23 cellular contexts compared by ENCODE assay signal in the genomic region with DNA sequence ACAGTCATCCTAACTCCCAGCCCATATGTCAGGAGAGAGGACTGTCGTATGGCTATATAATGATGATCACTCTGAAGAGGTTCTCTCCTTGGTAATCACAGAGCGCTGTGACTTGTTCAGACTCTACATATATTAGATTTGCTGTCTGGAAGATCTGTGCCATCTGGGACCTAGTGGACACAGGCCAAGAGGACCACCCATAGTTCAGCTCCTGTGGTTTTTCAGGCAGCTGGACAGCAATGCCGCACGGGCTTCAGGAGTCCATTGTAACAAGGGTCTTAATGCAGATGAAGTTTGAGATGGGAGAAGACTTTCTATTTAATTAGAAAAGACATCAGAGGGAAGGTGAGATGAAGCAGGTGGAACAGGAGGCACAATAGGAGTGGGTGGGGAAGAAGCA.
"Had no signal": no experiment of that assay in that cellular context is flagged by ENCODE, and none has a peak within 500 bp of the region (broad histone marks: within the 10 kb centered on the region; RNA-seq: fewer than 3 reads in every experiment).

No MANE protein-coding gene starts in this region.

- H3K27ac Mint-ChIP-seq: activated CD8-positive, alpha-beta T cell treated with anti-CD3 and anti-CD28 coated beads, Interleukin-2, amount 10 ng/mL, durations not matched to agents 7 days and 5 days; activated naive CD8-positive, alpha-beta T cell treated with anti-CD3 and anti-CD28 coated beads, Interleukin-2, amount 10 ng/mL, durations not matched to agents 7 days and 5 days; T-helper 1 cell treated with Interleukin-12 subunit alpha and Interleukin-12 subunit beta and Interleukin-4 antibody, amounts not matched to agents 30 μg/mL and 1 μg/mL, for 36 hours; WTC11 had no signal

- H3K4me1 ChIP-seq: adrenal gland had no signal

- H3K27me3 ChIP-seq: adrenal gland had no signal

- H3K9me3 Mint-ChIP-seq: activated naive CD8-positive, alpha-beta T cell treated with anti-CD3 and anti-CD28 coated beads, Interleukin-2, amount 10 ng/mL, durations not matched to agents 7 days and 5 days; T-helper 1 cell treated with Interleukin-12 subunit alpha and Interleukin-12 subunit beta and Interleukin-4 antibody, amounts not matched to agents 30 μg/mL and 1 μg/mL, for 36 hours; WTC11 had no signal

- H3K4me1 Mint-ChIP-seq: activated naive CD8-positive, alpha-beta T cell treated with anti-CD3 and anti-CD28 coated beads, Interleukin-2, amount 10 ng/mL, durations not matched to agents 7 days and 5 days had no signal

- H3K9me3 ChIP-seq: adrenal gland had no signal

- H3K27ac ChIP-seq: adrenal gland had no signal

- H3K36me3 ChIP-seq: adrenal gland had no signal

- ATAC-seq: activated CD8-positive, alpha-beta T cell treated with anti-CD3 and anti-CD28 coated beads, Interleukin-2, amount 10 ng/mL, durations not matched to agents 7 days and 5 days; WTC11 had no signal

- DNase-seq: activated CD4-positive, alpha-beta T cell treated with anti-CD3 and anti-CD28 coated beads for 48 hours; activated CD4-positive, alpha-beta T cell treated with anti-CD3 and anti-CD28 coated beads, Interleukin-2, amount 50 U/mL, for 4 hours; activated CD4-positive, CD25-positive, alpha-beta regulatory T cell treated with anti-CD3 and anti-CD28 coated beads, Interleukin-2, amount 50 U/mL, for 72 hours; activated CD8-positive, alpha-beta memory T cell treated with anti-CD3 and anti-CD28 coated beads, Interleukin-2, amount 50 U/mL, for 48 hours; activated CD8-positive, alpha-beta T cell treated with anti-CD3 and anti-CD28 coated beads, Interleukin-2, amount 10 ng/mL, durations not matched to agents 7 days and 5 days; activated naive CD4-positive, alpha-beta T cell treated with anti-CD3 and anti-CD28 coated beads, Interleukin-2, amount 50 U/mL, for 16 hours; activated naive CD8-positive, alpha-beta T cell treated with anti-CD3 and anti-CD28 coated beads, Interleukin-2, amount 10 ng/mL, durations not matched to agents 7 days and 5 days; activated T-cell treated with anti-CD3 and anti-CD28 coated beads, Interleukin-2, amount 50 U/mL, for 1 hour; adrenal gland; anterior cingulate cortex; cerebellar nuclear complex; MM.1S; NCI-H146; NCI-H187 treated with DMSO at 0.1 percent for 48 hours; NCI-H2171; NCI-H345; NCI-H510A; NCI-H748 treated with DMSO at 0.1 percent for 48 hours; NK-92 treated with Interleukin-12 subunit alpha and Interleukin-12 subunit beta, amount 100 ng/mL, for 24 hours; SHP77; T-helper 9 cell had no signal

- H3K4me3 Mint-ChIP-seq: activated CD8-positive, alpha-beta T cell treated with anti-CD3 and anti-CD28 coated beads, Interleukin-2, amount 10 ng/mL, durations not matched to agents 7 days and 5 days; activated naive CD8-positive, alpha-beta T cell treated with anti-CD3 and anti-CD28 coated beads, Interleukin-2, amount 10 ng/mL, durations not matched to agents 7 days and 5 days; T-helper 1 cell treated with Interleukin-12 subunit alpha and Interleukin-12 subunit beta and Interleukin-4 antibody, amounts not matched to agents 30 μg/mL and 1 μg/mL, for 36 hours; WTC11 had no signal

- H3K36me3 Mint-ChIP-seq: activated naive CD8-positive, alpha-beta T cell treated with anti-CD3 and anti-CD28 coated beads, Interleukin-2, amount 10 ng/mL, durations not matched to agents 7 days and 5 days; WTC11 had no signal

- H3K4me3 ChIP-seq: adrenal gland had no signal
